17 cellular contexts compared by ENCODE assay signal in the genomic region with DNA sequence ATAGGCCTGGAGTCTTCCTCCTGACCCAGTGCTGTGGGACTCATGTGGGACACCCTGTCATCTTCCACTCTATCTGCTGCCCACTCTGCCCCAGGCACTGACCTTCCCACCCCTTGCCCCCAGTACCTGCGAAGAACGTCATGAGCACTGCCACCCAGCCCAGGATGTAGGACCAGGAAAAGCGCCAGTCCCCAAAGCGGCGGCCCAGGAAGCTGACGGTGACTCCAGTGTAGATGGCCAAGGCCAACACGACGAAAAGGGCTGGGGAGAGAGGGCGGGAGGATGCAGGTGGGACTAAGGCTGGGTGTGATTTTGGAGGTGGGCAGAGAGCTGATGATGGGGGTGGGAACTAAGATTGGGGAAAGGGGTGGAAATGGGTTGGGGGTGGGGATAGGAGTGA. TPM values are rescaled to one million over a fixed set of nuclear protein-coding genes. Genes with fewer than 3 reads are reported as not detected.
DNase-seq lines count a peak whose midpoint lies in the region; ATAC-seq lines count a peak whose summit lies in the region.
"Had no signal": no experiment of that assay in that cellular context is flagged by ENCODE, and none has a peak within 500 bp of the region (broad histone marks: within the 10 kb centered on the region; RNA-seq: fewer than 3 reads in every experiment).

No MANE protein-coding gene starts in this region.

- H3K27ac ChIP-seq in mesenchymal stem cell (ENCODE audit: low read length, poor library complexity, severe bottlenecking): no peak overlapping the region
- H3K27ac ChIP-seq: SJSA1 had no signal

- H4K91ac ChIP-seq in mesenchymal stem cell (ENCODE audit: low read length): no peak overlapping the region

- H3K4me1 ChIP-seq in mesenchymal stem cell (ENCODE audit: control insufficient read depth, insufficient read depth, low read depth, low read length): no peaks in the 10 kb centered on the region
- H3K4me1 ChIP-seq: SJSA1 had no signal

- intact Hi-C loops in activated T-helper 2 cell treated with anti-CD3 and anti-CD28 coated beads, Interferon-gamma antibody, Interleukin-2, Interleukin-4, amounts not matched to agents 10 μg/mL and 5 μg/mL and 100 μg/mL, durations not matched to agents 14 hours and 24 hours and 36 hours (cut with micrococcal nuclease): no loop called here

- no peak overlapping the region for H2AK5ac ChIP-seq in mesenchymal stem cell (ENCODE audit: low read length, severe bottlenecking)

- H3K4ac ChIP-seq in mesenchymal stem cell (ENCODE audit: low read depth in 1 of 2, low read length in 2 of 2): no peak overlapping the region

- ATAC-seq in stimulated activated naive CD8-positive, alpha-beta T cell treated with anti-CD3 and anti-CD28 coated beads, Interleukin-15, Interleukin-2, amounts not matched to agents 100 U/mL and 50 U/mL, for 24 hours: no peak
- no peak for ATAC-seq in HG02973 (IDR thresholded peaks at IDR 0.05; ENCODE audit: unreplicated experiment)

- peaks cover 49% of the 10 kb centered on the region for H3K4me1 Mint-ChIP-seq in stimulated activated naive CD8-positive, alpha-beta T cell treated with anti-CD3 and anti-CD28 coated beads, Interleukin-15, Interleukin-2, amounts not matched to agents 100 ng/mL and 50 ng/mL, for 24 hours (ENCODE audit: low read depth)
- peaks cover 29% of the 10 kb centered on the region for H3K4me1 Mint-ChIP-seq in activated T-helper 2 cell treated with anti-CD3 and anti-CD28 coated beads, Interferon-gamma antibody, Interleukin-2, Interleukin-4, amounts not matched to agents 10 μg/mL and 5 μg/mL and 100 μg/mL, durations not matched to agents 14 hours and 24 hours and 36 hours (ENCODE audit: low read depth)
- peaks cover 72 to 76% of the 10 kb centered on the region in 2 donors for H3K4me1 Mint-ChIP-seq in immature natural killer cell

- 96% methylated on average over 9 of the region's 9 CpGs for WGBS in mesenchymal stem cell

- no peak overlapping the region for H2AFZ ChIP-seq in mesenchymal stem cell (ENCODE audit: low read depth, low read length)

- no peak overlapping the region for H3K4me3 ChIP-seq in mesenchymal stem cell (ENCODE audit: insufficient read depth in 1 of 2, low read depth in 1 of 2, low read length in 2 of 2)
- H3K4me3 ChIP-seq: SJSA1 had no signal

- H3K9ac ChIP-seq in mesenchymal stem cell (ENCODE audit: low read length): no peak overlapping the region

- H3K36me3 Mint-ChIP-seq in stimulated activated naive CD8-positive, alpha-beta T cell treated with anti-CD3 and anti-CD28 coated beads, Interleukin-15, Interleukin-2, amounts not matched to agents 100 ng/mL and 50 ng/mL, for 24 hours (ENCODE audit: low read depth): peaks cover 1% of the 10 kb centered on the region
- peaks cover 7% of the 10 kb centered on the region for H3K36me3 Mint-ChIP-seq in activated T-helper 2 cell treated with anti-CD3 and anti-CD28 coated beads, Interferon-gamma antibody, Interleukin-2, Interleukin-4, amounts not matched to agents 10 μg/mL and 5 μg/mL and 100 μg/mL, durations not matched to agents 14 hours and 24 hours and 36 hours (ENCODE audit: low read depth)
- H3K36me3 Mint-ChIP-seq in immature natural killer cell: no peaks in the 10 kb centered on the region
- H3K36me3 Mint-ChIP-seq: CD4-positive, alpha-beta memory T cell had no signal

- no peak overlapping the region for H3K18ac ChIP-seq in mesenchymal stem cell (ENCODE audit: low read depth in 1 of 2, low read length in 2 of 2)

- no peaks in the 10 kb centered on the region for H3K36me3 ChIP-seq in mesenchymal stem cell (ENCODE audit: control insufficient read depth in 1 of 2, insufficient read depth in 2 of 2, low read depth in 1 of 2, low read length in 2 of 2)
- H3K36me3 ChIP-seq: SJSA1 had no signal

- DNase-seq in stimulated activated naive CD8-positive, alpha-beta T cell treated with anti-CD3 and anti-CD28 coated beads, Interleukin-15, Interleukin-2, amounts not matched to agents 100 U/mL and 50 U/mL, for 24 hours: no peak
- no peak for DNase-seq in activated T-helper 2 cell treated with anti-CD3 and anti-CD28 coated beads, Interferon-gamma antibody, Interleukin-2, Interleukin-4, amounts not matched to agents 10 μg/mL and 5 μg/mL and 100 μg/mL, durations not matched to agents 14 hours and 24 hours and 36 hours (ENCODE audit: low spot score)
- DNase-seq in immature natural killer cell: no peak
- no peak for DNase-seq in mesenchymal stem cell
- no peak for DNase-seq in NCI-H1105 treated with DMSO at 0.1 percent for 48 hours (lab: John Stamatoyannopoulos, UW)
- DNase-seq: CD4-positive, alpha-beta memory T cell; DMS79; H9; KBM-7; NCI-H1436 treated with DMSO at 0.1 percent for 48 hours; NCI-H2029 treated with DMSO at 0.1 percent for 48 hours; NCI-H2171 treated with DMSO at 0.1 percent for 48 hours; NCI-H446 treated with DMSO at 0.1 percent for 48 hours had no signal

- no peak overlapping the region for H3K4me2 ChIP-seq in mesenchymal stem cell (ENCODE audit: low read length, poor library complexity, severe bottlenecking)

- H4K8ac ChIP-seq in mesenchymal stem cell (ENCODE audit: low read length): no peak overlapping the region

- no peak overlapping the region for H3K23ac ChIP-seq in mesenchymal stem cell (ENCODE audit: low read length in 2 of 2)

- no peak overlapping the region for H3K14ac ChIP-seq in mesenchymal stem cell (ENCODE audit: low read length in 2 of 2)

- peak overlapping the region; percentile 55 for H3K27ac Mint-ChIP-seq in stimulated activated naive CD8-positive, alpha-beta T cell treated with anti-CD3 and anti-CD28 coated beads, Interleukin-15, Interleukin-2, amounts not matched to agents 100 ng/mL and 50 ng/mL, for 24 hours
- H3K27ac Mint-ChIP-seq in activated T-helper 2 cell treated with anti-CD3 and anti-CD28 coated beads, Interferon-gamma antibody, Interleukin-2, Interleukin-4, amounts not matched to agents 10 μg/mL and 5 μg/mL and 100 μg/mL, durations not matched to agents 14 hours and 24 hours and 36 hours: peak overlapping the region; percentile 4
- H3K27ac Mint-ChIP-seq in immature natural killer cell: peak overlapping the region; percentile 59 to 90 (median 84)

- no peak overlapping the region for H2BK120ac ChIP-seq in mesenchymal stem cell (ENCODE audit: low read depth, low read length)

- no peaks in the 10 kb centered on the region for H3K9me3 Mint-ChIP-seq in stimulated activated naive CD8-positive, alpha-beta T cell treated with anti-CD3 and anti-CD28 coated beads, Interleukin-15, Interleukin-2, amounts not matched to agents 100 ng/mL and 50 ng/mL, for 24 hours
- H3K9me3 Mint-ChIP-seq in activated T-helper 2 cell treated with anti-CD3 and anti-CD28 coated beads, Interferon-gamma antibody, Interleukin-2, Interleukin-4, amounts not matched to agents 10 μg/mL and 5 μg/mL and 100 μg/mL, durations not matched to agents 14 hours and 24 hours and 36 hours: no peaks in the 10 kb centered on the region
- no peaks in the 10 kb centered on the region for H3K9me3 Mint-ChIP-seq in immature natural killer cell

- no peaks in the 10 kb centered on the region for H3K9me3 ChIP-seq in mesenchymal stem cell (ENCODE audit: control insufficient read depth, low read length)
- H3K9me3 ChIP-seq: SJSA1 had no signal

- no peaks in the 10 kb centered on the region for H3K27me3 ChIP-seq in mesenchymal stem cell (ENCODE audit: control insufficient read depth in 1 of 2, insufficient read depth in 1 of 2, low read length in 2 of 2)
- H3K27me3 ChIP-seq: SJSA1 had no signal

- no peak overlapping the region for H3K4me3 Mint-ChIP-seq in stimulated activated naive CD8-positive, alpha-beta T cell treated with anti-CD3 and anti-CD28 coated beads, Interleukin-15, Interleukin-2, amounts not matched to agents 100 ng/mL and 50 ng/mL, for 24 hours
- H3K4me3 Mint-ChIP-seq in activated T-helper 2 cell treated with anti-CD3 and anti-CD28 coated beads, Interferon-gamma antibody, Interleukin-2, Interleukin-4, amounts not matched to agents 10 μg/mL and 5 μg/mL and 100 μg/mL, durations not matched to agents 14 hours and 24 hours and 36 hours (ENCODE audit: low read depth): no peak overlapping the region
- peak overlapping the region in 4 of 5 donors; percentile 65 to 80 (median 72) for H3K4me3 Mint-ChIP-seq in immature natural killer cell
- H3K4me3 Mint-ChIP-seq: CD4-positive, alpha-beta memory T cell; H9 had no signal

- no peak overlapping the region for H2BK15ac ChIP-seq in mesenchymal stem cell (ENCODE audit: low read depth, poor library complexity, severe bottlenecking)

- H3K79me1 ChIP-seq in mesenchymal stem cell (replicated peaks; ENCODE audit: low read length, poor library complexity, severe bottlenecking): no peaks in the 10 kb centered on the region

- no peaks in the 10 kb centered on the region for H3K27me3 Mint-ChIP-seq in stimulated activated naive CD8-positive, alpha-beta T cell treated with anti-CD3 and anti-CD28 coated beads, Interleukin-15, Interleukin-2, amounts not matched to agents 100 ng/mL and 50 ng/mL, for 24 hours
- no peaks in the 10 kb centered on the region for H3K27me3 Mint-ChIP-seq in activated T-helper 2 cell treated with anti-CD3 and anti-CD28 coated beads, Interferon-gamma antibody, Interleukin-2, Interleukin-4, amounts not matched to agents 10 μg/mL and 5 μg/mL and 100 μg/mL, durations not matched to agents 14 hours and 24 hours and 36 hours (ENCODE audit: low read depth)
- peaks cover 5 to 13% (median 8%) of the 10 kb centered on the region in 3 donors for H3K27me3 Mint-ChIP-seq in immature natural killer cell (ENCODE audit: low read depth in 3 of 3)
- H3K27me3 Mint-ChIP-seq: CD4-positive, alpha-beta memory T cell had no signal

- H2BK5ac ChIP-seq in mesenchymal stem cell (ENCODE audit: low read depth, low read length, poor library complexity, severe bottlenecking): no peak overlapping the region

- no peak overlapping the region for H2BK12ac ChIP-seq in mesenchymal stem cell (ENCODE audit: low read length in 2 of 2)

RNA-seq across cellular contexts. Expression of a gene that starts 7.4 kb away (rescaled TPM):
- total RNA-seq in activated T-helper 2 cell treated with anti-CD3 and anti-CD28 coated beads, Interferon-gamma antibody, Interleukin-2, Interleukin-4, amounts not matched to agents 10 μg/mL and 5 μg/mL and 100 μg/mL, durations not matched to agents 14 hours and 24 hours and 36 hours: not detected in 2 replicates
- polyA plus RNA-seq in immature natural killer cell: 10 to 100 TPM; 19.2 to 40.0 (median 37.9) TPM
- polyA plus RNA-seq in mesenchymal stem cell (2013, experiment 1 of 2): not detected
- not detected for polyA plus RNA-seq in mesenchymal stem cell (2013, experiment 2 of 2)
- total RNA-seq: CD4-positive, alpha-beta memory T cell; G401; H9; SJSA1 had no signal
- polyA plus RNA-seq: CD4-positive, alpha-beta memory T cell had no signal

RNA-seq across cellular contexts. Expression of a gene that starts 7.9 kb away (rescaled TPM):
- total RNA-seq in activated T-helper 2 cell treated with anti-CD3 and anti-CD28 coated beads, Interferon-gamma antibody, Interleukin-2, Interleukin-4, amounts not matched to agents 10 μg/mL and 5 μg/mL and 100 μg/mL, durations not matched to agents 14 hours and 24 hours and 36 hours: 332 and 342 TPM in 2 replicates
- polyA plus RNA-seq in immature natural killer cell: 1,000 to 10,000 TPM; 7,925 to 8,923 (median 8,385) TPM
- polyA plus RNA-seq in mesenchymal stem cell (2013, experiment 1 of 2): not detected
- polyA plus RNA-seq in mesenchymal stem cell (2013, experiment 2 of 2): not detected
- total RNA-seq: G401, H9, SJSA1 had no signal

RNA-seq across cellular contexts. Expression of a gene that starts 10.0 kb away (rescaled TPM):
- total RNA-seq in activated T-helper 2 cell treated with anti-CD3 and anti-CD28 coated beads, Interferon-gamma antibody, Interleukin-2, Interleukin-4, amounts not matched to agents 10 μg/mL and 5 μg/mL and 100 μg/mL, durations not matched to agents 14 hours and 24 hours and 36 hours: 0.14 and 0.27 TPM in 2 replicates
- polyA plus RNA-seq in immature natural killer cell: 1 to 10 TPM in 2 of 3 donors, not detected in 1; 1.7 to 3.8 TPM
- polyA plus RNA-seq in mesenchymal stem cell (2013, experiment 1 of 2): not detected
- not detected for polyA plus RNA-seq in mesenchymal stem cell (2013, experiment 2 of 2)
- total RNA-seq: CD4-positive, alpha-beta memory T cell; G401; SJSA1 had no signal
- polyA plus RNA-seq: CD4-positive, alpha-beta memory T cell had no signal

RNA-seq across cellular contexts. Expression of a gene that starts 11.6 kb away (rescaled TPM):
- 13.8 and 14.9 TPM in 2 replicates for total RNA-seq in activated T-helper 2 cell treated with anti-CD3 and anti-CD28 coated beads, Interferon-gamma antibody, Interleukin-2, Interleukin-4, amounts not matched to agents 10 μg/mL and 5 μg/mL and 100 μg/mL, durations not matched to agents 14 hours and 24 hours and 36 hours
- polyA plus RNA-seq in immature natural killer cell: under 1 TPM in 1 of 3 donors, not detected in 2; 0.83 TPM
- polyA plus RNA-seq in mesenchymal stem cell (2013, experiment 1 of 2): 2.7 TPM
- 2.5 TPM for polyA plus RNA-seq in mesenchymal stem cell (2013, experiment 2 of 2)
- total RNA-seq: G401, H9, SJSA1 had no signal
- polyA plus RNA-seq: CD4-positive, alpha-beta memory T cell had no signal

RNA-seq across cellular contexts. Expression of a gene that starts 14.2 kb away (rescaled TPM):
- total RNA-seq in activated T-helper 2 cell treated with anti-CD3 and anti-CD28 coated beads, Interferon-gamma antibody, Interleukin-2, Interleukin-4, amounts not matched to agents 10 μg/mL and 5 μg/mL and 100 μg/mL, durations not matched to agents 14 hours and 24 hours and 36 hours: 209 and 215 TPM in 2 replicates
- polyA plus RNA-seq in immature natural killer cell: 10 to 100 TPM; 49.9 to 74.4 (median 69.3) TPM
- polyA plus RNA-seq in mesenchymal stem cell (2013, experiment 1 of 2): 59.0 TPM
- polyA plus RNA-seq in mesenchymal stem cell (2013, experiment 2 of 2): 61.6 TPM

Comparison
In these comparisons a context has a peak if more than half of its experiments do, and no peak if none do; other contexts are left out.
1. H3K27ac Mint-ChIP-seq: peak in every context shown above with its lines; median percentile 84 in immature natural killer cell; 55 in stimulated activated naive CD8-positive, alpha-beta T cell treated with anti-CD3 and anti-CD28 coated beads, Interleukin-15, Interleukin-2, amounts not matched to agents 100 ng/mL and 50 ng/mL, for 24 hours; 4 in activated T-helper 2 cell treated with anti-CD3 and anti-CD28 coated beads, Interferon-gamma antibody, Interleukin-2, Interleukin-4, amounts not matched to agents 10 μg/mL and 5 μg/mL and 100 μg/mL, durations not matched to agents 14 hours and 24 hours and 36 hours.
2. H3K4me3 Mint-ChIP-seq: peak in immature natural killer cell (4 of 5); none in stimulated activated naive CD8-positive, alpha-beta T cell treated with anti-CD3 and anti-CD28 coated beads, Interleukin-15, Interleukin-2, amounts not matched to agents 100 ng/mL and 50 ng/mL, for 24 hours (single experiment) and activated T-helper 2 cell treated with anti-CD3 and anti-CD28 coated beads, Interferon-gamma antibody, Interleukin-2, Interleukin-4, amounts not matched to agents 10 μg/mL and 5 μg/mL and 100 μg/mL, durations not matched to agents 14 hours and 24 hours and 36 hours (single experiment).